ENCODE assay signal across 1 cellular context in the genomic region with DNA sequence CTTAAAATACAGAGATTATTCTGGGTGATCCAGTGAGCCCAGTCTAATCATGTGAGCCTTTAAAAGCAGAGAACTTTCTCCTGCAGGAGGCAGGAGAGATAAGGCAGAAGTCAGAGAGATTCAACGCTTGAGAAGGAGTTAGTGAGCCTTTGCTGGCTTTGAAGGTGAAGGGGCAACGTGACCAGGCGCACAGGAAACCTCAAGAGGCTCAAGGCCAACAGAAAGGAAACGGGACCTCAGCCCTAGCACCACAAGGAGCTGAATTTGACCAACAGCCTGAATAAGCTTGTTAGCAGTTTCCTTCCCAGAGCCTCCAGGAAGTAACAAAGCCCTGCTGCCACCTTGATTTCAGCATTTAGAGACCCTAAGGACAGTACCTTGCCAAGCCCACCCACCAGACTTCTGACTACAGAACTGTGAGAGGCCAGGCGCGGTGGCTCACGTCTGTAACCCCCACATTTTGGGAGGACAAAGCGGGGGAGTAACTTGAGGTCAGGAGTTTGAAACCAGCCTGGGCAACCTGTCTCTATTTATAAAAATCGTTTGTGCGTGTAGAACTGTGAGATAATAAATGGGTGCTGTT.
A peak's percentile ranks its signal among the peaks of the same experiment; 100 is the strongest.
TF ChIP-seq lines count a peak whose summit lies in the region.

No MANE protein-coding gene starts in this region.

TF ChIP-seq in K562, 482 proteins besides CTCF, POLR2A, EP300 and RAD21 (continued from another document and continues in another):
- no peak for TF ChIP-seq PHB2 (IDR thresholded peaks at IDR 0.05; ENCODE audit: low read depth)
- TF ChIP-seq, protein P1, sequence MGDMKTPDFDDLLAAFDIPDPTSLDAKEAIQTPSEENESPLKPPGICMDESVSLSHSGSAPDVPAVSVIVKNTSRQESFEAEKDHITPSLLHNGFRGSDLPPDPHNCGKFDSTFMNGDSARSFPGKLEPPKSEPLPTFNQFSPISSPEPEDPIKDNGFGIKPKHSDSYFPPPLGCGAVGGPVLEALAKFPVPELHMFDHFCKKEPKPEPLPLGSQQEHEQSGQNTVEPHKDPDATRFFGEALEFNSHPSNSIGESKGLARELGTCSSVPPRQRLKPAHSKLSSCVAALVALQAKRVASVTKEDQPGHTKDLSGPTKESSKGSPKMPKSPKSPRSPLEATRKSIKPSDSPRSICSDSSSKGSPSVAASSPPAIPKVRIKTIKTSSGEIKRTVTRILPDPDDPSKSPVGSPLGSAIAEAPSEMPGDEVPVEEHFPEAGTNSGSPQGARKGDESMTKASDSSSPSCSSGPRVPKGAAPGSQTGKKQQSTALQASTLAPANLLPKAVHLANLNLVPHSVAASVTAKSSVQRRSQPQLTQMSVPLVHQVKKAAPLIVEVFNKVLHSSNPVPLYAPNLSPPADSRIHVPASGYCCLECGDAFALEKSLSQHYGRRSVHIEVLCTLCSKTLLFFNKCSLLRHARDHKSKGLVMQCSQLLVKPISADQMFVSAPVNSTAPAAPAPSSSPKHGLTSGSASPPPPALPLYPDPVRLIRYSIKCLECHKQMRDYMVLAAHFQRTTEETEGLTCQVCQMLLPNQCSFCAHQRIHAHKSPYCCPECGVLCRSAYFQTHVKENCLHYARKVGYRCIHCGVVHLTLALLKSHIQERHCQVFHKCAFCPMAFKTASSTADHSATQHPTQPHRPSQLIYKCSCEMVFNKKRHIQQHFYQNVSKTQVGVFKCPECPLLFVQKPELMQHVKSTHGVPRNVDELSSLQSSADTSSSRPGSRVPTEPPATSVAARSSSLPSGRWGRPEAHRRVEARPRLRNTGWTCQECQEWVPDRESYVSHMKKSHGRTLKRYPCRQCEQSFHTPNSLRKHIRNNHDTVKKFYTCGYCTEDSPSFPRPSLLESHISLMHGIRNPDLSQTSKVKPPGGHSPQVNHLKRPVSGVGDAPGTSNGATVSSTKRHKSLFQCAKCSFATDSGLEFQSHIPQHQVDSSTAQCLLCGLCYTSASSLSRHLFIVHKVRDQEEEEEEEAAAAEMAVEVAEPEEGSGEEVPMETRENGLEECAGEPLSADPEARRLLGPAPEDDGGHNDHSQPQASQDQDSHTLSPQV (IDR thresholded peaks at IDR 0.05), result no peak
- TF ChIP-seq HNRNPLL (IDR thresholded peaks at IDR 0.05; ENCODE audit: low read depth, low read length, poor library complexity, severe bottlenecking), result no peak
- no peak for TF ChIP-seq TEAD4 (IDR thresholded peaks at IDR 0.05; ENCODE audit: low read length)
- no peak for TF ChIP-seq TEAD4 (CRISPR knock-in tag; IDR thresholded peaks at IDR 0.05; ENCODE audit: borderline replicate concordance)
- peak; percentile 68; the same call in 1 of the 2 replicates for TF ChIP-seq BHLHE40 (IDR thresholded peaks at IDR 0.05; ENCODE audit: low read length)
- no peak for TF ChIP-seq MBD2 (IDR thresholded peaks at IDR 0.05; ENCODE audit: borderline replicate concordance, low read depth)
- TF ChIP-seq, protein P2, sequence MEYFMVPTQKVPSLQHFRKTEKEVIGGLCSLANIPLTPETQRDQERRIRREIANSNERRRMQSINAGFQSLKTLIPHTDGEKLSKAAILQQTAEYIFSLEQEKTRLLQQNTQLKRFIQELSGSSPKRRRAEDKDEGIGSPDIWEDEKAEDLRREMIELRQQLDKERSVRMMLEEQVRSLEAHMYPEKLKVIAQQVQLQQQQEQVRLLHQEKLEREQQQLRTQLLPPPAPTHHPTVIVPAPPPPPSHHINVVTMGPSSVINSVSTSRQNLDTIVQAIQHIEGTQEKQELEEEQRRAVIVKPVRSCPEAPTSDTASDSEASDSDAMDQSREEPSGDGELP (CRISPR knock-in tag; IDR thresholded peaks at IDR 0.05; ENCODE audit: borderline replicate concordance), result no peak
- TF ChIP-seq, protein P3, sequence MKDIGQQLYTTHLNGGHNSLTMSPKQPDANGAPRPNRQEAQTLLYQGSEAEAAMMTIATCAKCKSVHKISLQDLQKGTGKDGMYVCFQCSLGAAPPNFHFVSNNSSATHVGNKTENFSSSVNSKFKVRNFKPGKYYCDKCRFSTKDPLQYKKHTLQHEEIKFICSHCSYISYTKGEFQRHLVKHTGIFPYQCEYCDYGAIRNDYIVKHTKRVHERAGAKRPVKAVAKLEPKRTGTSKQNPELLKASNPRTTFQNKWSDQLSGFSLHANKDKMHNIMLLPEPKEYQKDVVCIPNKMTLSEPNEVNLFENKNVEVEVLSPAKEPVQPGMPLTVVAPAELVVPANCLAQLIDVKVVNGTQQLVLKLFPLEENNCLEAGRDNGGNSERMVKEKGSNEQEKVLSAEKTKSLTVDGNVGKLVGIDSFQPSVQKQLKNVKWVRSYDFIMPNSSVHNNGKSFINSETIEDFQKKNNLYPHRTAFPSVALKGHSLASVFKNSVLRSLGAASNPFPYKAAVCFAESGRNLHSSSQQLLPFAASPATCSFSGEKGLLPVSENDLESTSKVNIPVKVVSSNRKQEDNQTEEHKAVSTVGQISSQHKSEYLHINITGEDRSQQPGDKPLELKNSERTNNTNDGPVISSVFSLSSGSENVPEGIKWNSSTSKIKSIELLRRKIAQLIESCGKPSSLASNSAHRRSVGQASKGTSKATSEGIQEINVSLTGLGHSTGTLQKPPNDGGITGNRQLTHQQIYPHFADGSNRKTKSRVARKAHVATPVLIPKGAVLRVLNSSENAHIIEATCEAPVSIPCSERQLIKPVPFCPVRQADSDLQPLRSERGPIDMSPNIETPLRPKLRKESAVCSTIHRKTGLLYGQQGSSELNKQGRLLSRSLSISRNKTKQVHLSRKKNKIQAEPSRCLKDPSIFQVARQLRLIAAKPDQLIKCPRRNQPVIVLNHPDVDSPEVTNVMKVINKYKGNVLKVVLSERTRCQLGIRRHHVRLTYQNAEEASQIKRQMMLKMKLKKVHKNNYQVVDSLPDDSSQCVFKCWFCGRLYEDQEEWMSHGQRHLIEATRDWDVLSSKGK (CRISPR knock-in tag; IDR thresholded peaks at IDR 0.05), result no peak
- TF ChIP-seq, protein P4, sequence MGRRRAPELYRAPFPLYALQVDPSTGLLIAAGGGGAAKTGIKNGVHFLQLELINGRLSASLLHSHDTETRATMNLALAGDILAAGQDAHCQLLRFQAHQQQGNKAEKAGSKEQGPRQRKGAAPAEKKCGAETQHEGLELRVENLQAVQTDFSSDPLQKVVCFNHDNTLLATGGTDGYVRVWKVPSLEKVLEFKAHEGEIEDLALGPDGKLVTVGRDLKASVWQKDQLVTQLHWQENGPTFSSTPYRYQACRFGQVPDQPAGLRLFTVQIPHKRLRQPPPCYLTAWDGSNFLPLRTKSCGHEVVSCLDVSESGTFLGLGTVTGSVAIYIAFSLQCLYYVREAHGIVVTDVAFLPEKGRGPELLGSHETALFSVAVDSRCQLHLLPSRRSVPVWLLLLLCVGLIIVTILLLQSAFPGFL (CRISPR knock-in tag; IDR thresholded peaks at IDR 0.05), result no peak
- TF ChIP-seq MIER1 (IDR thresholded peaks at IDR 0.05; ENCODE audit: low read depth), result no peak
- no peak for TF ChIP-seq GTF2E2 (tag; IDR thresholded peaks at IDR 0.05)
- TF ChIP-seq GABPB2 (CRISPR knock-in tag; conservative IDR thresholded peaks at IDR 0.05), result no peak
- TF ChIP-seq, protein P5, sequence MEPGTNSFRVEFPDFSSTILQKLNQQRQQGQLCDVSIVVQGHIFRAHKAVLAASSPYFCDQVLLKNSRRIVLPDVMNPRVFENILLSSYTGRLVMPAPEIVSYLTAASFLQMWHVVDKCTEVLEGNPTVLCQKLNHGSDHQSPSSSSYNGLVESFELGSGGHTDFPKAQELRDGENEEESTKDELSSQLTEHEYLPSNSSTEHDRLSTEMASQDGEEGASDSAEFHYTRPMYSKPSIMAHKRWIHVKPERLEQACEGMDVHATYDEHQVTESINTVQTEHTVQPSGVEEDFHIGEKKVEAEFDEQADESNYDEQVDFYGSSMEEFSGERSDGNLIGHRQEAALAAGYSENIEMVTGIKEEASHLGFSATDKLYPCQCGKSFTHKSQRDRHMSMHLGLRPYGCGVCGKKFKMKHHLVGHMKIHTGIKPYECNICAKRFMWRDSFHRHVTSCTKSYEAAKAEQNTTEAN (CRISPR knock-in tag; IDR thresholded peaks at IDR 0.05), result no peak
- TF ChIP-seq MAFK (IDR thresholded peaks at IDR 0.05; ENCODE audit: low read length), result no peak
- TF ChIP-seq ZNF644 (tag; IDR thresholded peaks at IDR 0.05; ENCODE audit: low read depth), result no peak
- TF ChIP-seq, protein P6, sequence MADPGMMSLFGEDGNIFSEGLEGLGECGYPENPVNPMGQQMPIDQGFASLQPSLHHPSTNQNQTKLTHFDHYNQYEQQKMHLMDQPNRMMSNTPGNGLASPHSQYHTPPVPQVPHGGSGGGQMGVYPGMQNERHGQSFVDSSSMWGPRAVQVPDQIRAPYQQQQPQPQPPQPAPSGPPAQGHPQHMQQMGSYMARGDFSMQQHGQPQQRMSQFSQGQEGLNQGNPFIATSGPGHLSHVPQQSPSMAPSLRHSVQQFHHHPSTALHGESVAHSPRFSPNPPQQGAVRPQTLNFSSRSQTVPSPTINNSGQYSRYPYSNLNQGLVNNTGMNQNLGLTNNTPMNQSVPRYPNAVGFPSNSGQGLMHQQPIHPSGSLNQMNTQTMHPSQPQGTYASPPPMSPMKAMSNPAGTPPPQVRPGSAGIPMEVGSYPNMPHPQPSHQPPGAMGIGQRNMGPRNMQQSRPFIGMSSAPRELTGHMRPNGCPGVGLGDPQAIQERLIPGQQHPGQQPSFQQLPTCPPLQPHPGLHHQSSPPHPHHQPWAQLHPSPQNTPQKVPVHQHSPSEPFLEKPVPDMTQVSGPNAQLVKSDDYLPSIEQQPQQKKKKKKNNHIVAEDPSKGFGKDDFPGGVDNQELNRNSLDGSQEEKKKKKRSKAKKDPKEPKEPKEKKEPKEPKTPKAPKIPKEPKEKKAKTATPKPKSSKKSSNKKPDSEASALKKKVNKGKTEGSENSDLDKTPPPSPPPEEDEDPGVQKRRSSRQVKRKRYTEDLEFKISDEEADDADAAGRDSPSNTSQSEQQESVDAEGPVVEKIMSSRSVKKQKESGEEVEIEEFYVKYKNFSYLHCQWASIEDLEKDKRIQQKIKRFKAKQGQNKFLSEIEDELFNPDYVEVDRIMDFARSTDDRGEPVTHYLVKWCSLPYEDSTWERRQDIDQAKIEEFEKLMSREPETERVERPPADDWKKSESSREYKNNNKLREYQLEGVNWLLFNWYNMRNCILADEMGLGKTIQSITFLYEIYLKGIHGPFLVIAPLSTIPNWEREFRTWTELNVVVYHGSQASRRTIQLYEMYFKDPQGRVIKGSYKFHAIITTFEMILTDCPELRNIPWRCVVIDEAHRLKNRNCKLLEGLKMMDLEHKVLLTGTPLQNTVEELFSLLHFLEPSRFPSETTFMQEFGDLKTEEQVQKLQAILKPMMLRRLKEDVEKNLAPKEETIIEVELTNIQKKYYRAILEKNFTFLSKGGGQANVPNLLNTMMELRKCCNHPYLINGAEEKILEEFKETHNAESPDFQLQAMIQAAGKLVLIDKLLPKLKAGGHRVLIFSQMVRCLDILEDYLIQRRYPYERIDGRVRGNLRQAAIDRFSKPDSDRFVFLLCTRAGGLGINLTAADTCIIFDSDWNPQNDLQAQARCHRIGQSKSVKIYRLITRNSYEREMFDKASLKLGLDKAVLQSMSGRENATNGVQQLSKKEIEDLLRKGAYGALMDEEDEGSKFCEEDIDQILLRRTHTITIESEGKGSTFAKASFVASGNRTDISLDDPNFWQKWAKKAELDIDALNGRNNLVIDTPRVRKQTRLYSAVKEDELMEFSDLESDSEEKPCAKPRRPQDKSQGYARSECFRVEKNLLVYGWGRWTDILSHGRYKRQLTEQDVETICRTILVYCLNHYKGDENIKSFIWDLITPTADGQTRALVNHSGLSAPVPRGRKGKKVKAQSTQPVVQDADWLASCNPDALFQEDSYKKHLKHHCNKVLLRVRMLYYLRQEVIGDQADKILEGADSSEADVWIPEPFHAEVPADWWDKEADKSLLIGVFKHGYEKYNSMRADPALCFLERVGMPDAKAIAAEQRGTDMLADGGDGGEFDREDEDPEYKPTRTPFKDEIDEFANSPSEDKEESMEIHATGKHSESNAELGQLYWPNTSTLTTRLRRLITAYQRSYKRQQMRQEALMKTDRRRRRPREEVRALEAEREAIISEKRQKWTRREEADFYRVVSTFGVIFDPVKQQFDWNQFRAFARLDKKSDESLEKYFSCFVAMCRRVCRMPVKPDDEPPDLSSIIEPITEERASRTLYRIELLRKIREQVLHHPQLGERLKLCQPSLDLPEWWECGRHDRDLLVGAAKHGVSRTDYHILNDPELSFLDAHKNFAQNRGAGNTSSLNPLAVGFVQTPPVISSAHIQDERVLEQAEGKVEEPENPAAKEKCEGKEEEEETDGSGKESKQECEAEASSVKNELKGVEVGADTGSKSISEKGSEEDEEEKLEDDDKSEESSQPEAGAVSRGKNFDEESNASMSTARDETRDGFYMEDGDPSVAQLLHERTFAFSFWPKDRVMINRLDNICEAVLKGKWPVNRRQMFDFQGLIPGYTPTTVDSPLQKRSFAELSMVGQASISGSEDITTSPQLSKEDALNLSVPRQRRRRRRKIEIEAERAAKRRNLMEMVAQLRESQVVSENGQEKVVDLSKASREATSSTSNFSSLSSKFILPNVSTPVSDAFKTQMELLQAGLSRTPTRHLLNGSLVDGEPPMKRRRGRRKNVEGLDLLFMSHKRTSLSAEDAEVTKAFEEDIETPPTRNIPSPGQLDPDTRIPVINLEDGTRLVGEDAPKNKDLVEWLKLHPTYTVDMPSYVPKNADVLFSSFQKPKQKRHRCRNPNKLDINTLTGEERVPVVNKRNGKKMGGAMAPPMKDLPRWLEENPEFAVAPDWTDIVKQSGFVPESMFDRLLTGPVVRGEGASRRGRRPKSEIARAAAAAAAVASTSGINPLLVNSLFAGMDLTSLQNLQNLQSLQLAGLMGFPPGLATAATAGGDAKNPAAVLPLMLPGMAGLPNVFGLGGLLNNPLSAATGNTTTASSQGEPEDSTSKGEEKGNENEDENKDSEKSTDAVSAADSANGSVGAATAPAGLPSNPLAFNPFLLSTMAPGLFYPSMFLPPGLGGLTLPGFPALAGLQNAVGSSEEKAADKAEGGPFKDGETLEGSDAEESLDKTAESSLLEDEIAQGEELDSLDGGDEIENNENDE (IDR thresholded peaks at IDR 0.05; ENCODE audit: low read depth, low read length), result no peak
- TF ChIP-seq, protein P7, sequence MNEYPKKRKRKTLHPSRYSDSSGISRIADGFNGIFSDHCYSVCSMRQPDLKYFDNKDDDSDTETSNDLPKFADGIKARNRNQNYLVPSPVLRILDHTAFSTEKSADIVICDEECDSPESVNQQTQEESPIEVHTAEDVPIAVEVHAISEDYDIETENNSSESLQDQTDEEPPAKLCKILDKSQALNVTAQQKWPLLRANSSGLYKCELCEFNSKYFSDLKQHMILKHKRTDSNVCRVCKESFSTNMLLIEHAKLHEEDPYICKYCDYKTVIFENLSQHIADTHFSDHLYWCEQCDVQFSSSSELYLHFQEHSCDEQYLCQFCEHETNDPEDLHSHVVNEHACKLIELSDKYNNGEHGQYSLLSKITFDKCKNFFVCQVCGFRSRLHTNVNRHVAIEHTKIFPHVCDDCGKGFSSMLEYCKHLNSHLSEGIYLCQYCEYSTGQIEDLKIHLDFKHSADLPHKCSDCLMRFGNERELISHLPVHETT (CRISPR knock-in tag; conservative IDR thresholded peaks at IDR 0.05 in 1 of 2, IDR thresholded peaks at IDR 0.05 in 1 of 2), result no peak
- TF ChIP-seq ZNF589 (CRISPR knock-in tag; IDR thresholded peaks at IDR 0.05; ENCODE audit: low read depth), result no peak
- TF ChIP-seq NFIX (CRISPR knock-in tag; IDR thresholded peaks at IDR 0.05; ENCODE audit: low read depth), result no peak
- no peak for TF ChIP-seq HMG20A (CRISPR knock-in tag; conservative IDR thresholded peaks at IDR 0.05)
- peak in 1 of 2 experiments; percentile 27; a peak in 1 of 4 replicates for TF ChIP-seq TBL1XR1 (IDR thresholded peaks at IDR 0.05; ENCODE audit: low read length in 2 of 2)
- no peak for TF ChIP-seq MXI1 (IDR thresholded peaks at IDR 0.05; ENCODE audit: low read depth, low read length)
- no peak for TF ChIP-seq KDM2B (CRISPR knock-in tag; IDR thresholded peaks at IDR 0.05)
